1 cellular context compared by ENCODE assay signal in the genomic region with DNA sequence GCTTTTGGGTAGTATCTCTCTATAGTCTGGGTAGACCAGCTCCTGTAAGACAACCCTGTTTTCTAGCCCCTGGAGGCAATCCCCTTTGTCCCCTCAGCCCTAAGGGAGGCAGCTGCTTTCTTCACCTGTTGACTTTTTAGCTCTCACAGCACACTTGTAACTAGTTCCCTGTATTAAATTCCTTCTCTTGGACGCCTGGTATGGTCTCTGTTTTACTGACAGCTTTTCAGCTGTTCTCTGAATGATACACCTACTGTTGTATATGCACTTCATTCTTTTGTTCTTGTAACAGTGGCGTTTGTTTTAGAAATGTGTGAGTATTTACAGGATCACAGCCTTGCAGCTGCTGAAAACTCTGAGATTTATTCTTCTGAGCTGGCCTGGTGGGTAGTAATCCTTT.
TF ChIP-seq lines count a peak whose summit lies in the region.

No MANE protein-coding gene starts in this region.

TF ChIP-seq in GM23338, 12 proteins besides CTCF, POLR2A, EP300 and RAD21 (continued from another document):
- TF ChIP-seq, protein P1, sequence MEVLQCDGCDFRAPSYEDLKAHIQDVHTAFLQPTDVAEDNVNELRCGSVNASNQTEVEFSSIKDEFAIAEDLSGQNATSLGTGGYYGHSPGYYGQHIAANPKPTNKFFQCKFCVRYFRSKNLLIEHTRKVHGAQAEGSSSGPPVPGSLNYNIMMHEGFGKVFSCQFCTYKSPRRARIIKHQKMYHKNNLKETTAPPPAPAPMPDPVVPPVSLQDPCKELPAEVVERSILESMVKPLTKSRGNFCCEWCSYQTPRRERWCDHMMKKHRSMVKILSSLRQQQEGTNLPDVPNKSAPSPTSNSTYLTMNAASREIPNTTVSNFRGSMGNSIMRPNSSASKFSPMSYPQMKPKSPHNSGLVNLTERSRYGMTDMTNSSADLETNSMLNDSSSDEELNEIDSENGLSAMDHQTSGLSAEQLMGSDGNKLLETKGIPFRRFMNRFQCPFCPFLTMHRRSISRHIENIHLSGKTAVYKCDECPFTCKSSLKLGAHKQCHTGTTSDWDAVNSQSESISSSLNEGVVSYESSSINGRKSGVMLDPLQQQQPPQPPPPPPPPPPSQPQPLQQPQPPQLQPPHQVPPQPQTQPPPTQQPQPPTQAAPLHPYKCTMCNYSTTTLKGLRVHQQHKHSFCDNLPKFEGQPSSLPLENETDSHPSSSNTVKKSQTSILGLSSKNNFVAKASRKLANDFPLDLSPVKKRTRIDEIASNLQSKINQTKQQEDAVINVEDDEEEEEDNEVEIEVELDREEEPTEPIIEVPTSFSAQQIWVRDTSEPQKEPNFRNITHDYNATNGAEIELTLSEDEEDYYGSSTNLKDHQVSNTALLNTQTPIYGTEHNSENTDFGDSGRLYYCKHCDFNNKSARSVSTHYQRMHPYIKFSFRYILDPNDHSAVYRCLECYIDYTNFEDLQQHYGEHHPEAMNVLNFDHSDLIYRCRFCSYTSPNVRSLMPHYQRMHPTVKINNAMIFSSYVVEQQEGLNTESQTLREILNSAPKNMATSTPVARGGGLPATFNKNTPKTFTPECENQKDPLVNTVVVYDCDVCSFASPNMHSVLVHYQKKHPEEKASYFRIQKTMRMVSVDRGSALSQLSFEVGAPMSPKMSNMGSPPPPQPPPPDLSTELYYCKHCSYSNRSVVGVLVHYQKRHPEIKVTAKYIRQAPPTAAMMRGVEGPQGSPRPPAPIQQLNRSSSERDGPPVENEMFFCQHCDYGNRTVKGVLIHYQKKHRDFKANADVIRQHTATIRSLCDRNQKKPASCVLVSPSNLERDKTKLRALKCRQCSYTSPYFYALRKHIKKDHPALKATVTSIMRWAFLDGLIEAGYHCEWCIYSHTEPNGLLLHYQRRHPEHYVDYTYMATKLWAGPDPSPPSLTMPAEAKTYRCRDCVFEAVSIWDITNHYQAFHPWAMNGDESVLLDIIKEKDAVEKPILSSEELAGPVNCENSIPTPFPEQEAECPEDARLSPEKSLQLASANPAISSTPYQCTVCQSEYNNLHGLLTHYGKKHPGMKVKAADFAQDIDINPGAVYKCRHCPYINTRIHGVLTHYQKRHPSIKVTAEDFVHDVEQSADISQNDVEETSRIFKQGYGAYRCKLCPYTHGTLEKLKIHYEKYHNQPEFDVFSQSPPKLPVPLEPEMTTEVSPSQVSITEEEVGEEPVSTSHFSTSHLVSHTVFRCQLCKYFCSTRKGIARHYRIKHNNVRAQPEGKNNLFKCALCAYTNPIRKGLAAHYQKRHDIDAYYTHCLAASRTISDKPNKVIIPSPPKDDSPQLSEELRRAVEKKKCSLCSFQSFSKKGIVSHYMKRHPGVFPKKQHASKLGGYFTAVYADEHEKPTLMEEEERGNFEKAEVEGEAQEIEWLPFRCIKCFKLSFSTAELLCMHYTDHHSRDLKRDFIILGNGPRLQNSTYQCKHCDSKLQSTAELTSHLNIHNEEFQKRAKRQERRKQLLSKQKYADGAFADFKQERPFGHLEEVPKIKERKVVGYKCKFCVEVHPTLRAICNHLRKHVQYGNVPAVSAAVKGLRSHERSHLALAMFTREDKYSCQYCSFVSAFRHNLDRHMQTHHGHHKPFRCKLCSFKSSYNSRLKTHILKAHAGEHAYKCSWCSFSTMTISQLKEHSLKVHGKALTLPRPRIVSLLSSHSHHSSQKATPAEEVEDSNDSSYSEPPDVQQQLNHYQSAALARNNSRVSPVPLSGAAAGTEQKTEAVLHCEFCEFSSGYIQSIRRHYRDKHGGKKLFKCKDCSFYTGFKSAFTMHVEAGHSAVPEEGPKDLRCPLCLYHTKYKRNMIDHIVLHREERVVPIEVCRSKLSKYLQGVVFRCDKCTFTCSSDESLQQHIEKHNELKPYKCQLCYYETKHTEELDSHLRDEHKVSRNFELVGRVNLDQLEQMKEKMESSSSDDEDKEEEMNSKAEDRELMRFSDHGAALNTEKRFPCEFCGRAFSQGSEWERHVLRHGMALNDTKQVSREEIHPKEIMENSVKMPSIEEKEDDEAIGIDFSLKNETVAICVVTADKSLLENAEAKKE (CRISPR knock-in tag; IDR thresholded peaks at IDR 0.05): no peak
- TF ChIP-seq NANOG (IDR thresholded peaks at IDR 0.05; ENCODE audit: borderline replicate concordance) (no peak), EZH2 (IDR thresholded peaks at IDR 0.05; ENCODE audit: low read depth, unreplicated experiment) (no peak), EZH2phosphoT487 (IDR thresholded peaks at IDR 0.05; ENCODE audit: unreplicated experiment) (no peak)
